20 cellular contexts compared by ENCODE assay signal in the genomic region with DNA sequence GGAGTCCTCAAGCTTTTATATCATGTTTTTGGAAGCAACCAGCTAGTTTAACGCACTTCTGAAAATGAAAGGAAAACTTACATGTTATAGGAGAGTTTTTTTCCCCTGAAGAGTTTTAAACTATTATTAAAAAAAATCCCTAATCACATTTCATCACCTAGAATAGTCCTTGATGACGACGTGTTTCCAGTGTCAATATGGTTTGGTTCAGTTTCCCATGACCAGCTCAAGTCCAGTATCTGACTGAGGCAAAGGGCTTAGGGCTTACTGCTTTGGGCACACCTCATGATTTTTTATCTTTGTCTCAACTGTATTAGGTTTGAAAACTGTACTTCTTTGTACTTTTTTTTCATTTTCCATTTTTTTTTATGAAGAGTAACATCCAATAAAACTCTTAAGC. TPM values are rescaled to one million over a fixed set of nuclear protein-coding genes. Genes with fewer than 3 reads are reported as not detected.
DNase-seq lines count a peak whose midpoint lies in the region; ATAC-seq, FAIRE-seq and TF ChIP-seq lines count a peak whose summit lies in the region.
"Had no signal": no experiment of that assay in that cellular context is flagged by ENCODE, and none has a peak within 500 bp of the region (broad histone marks: within the 10 kb centered on the region; RNA-seq: fewer than 3 reads in every experiment).

No MANE protein-coding gene starts in this region.

- TF ChIP-seq CTCF in Loucy (conservative IDR thresholded peaks at IDR 0.05; ENCODE audit: low read length), result no peak
- TF ChIP-seq CTCF in Peyer's patch (IDR thresholded peaks at IDR 0.05), result no peak
- no peak for TF ChIP-seq CTCF in neural progenitor cell (IDR thresholded peaks at IDR 0.05)
- TF ChIP-seq CTCF in lower lobe of right lung (IDR thresholded peaks at IDR 0.05), result no peak

- peaks cover 5% of the 10 kb centered on the region for H3K36me3 Mint-ChIP-seq in activated CD4-positive, alpha-beta T cell treated with anti-CD3 and anti-CD28 coated beads for 36 hours (ENCODE audit: low read depth)
- H3K36me3 Mint-ChIP-seq in neural progenitor cell, result peaks cover 4% of the 10 kb centered on the region

- peaks cover 46% of the 10 kb centered on the region for H3K4me1 ChIP-seq in Loucy (ENCODE audit: insufficient read depth, low read length, poor library complexity, severe bottlenecking)
- no peaks in the 10 kb centered on the region for H3K4me1 ChIP-seq in Peyer's patch
- peaks cover 11% of the 10 kb centered on the region for H3K4me1 ChIP-seq in neural progenitor cell
- peaks cover 6% of the 10 kb centered on the region for H3K4me1 ChIP-seq in lower lobe of right lung
- H3K4me1 ChIP-seq: colonic mucosa, SJCRH30 had no signal

- H3K27me3 ChIP-seq in Loucy (ENCODE audit: insufficient read depth, low read length, poor library complexity, severe bottlenecking), result no peaks in the 10 kb centered on the region
- H3K27me3 ChIP-seq in Peyer's patch, result no peaks in the 10 kb centered on the region
- no peaks in the 10 kb centered on the region for H3K27me3 ChIP-seq in neural progenitor cell
- no peaks in the 10 kb centered on the region for H3K27me3 ChIP-seq in lower lobe of right lung (ENCODE audit: low read depth)
- H3K27me3 ChIP-seq: colonic mucosa, SJCRH30 had no signal

- H3K9me2 ChIP-seq in Loucy (replicated peaks; ENCODE audit: low read depth, low read length), result no peaks in the 10 kb centered on the region

- H2AFZ ChIP-seq in Loucy (ENCODE audit: low read length) (no peak overlapping the region), neural progenitor cell (replicated peaks) (no peak overlapping the region)

- H3F3A ChIP-seq in Loucy (ENCODE audit: low read depth), result no peaks in the 10 kb centered on the region; the same call in 1 of the 2 replicates
- no peaks in the 10 kb centered on the region for H3F3A ChIP-seq in neural progenitor cell (ENCODE audit: low read depth)

- peak; percentile 42 for ATAC-seq in activated CD4-positive, alpha-beta T cell treated with anti-CD3 and anti-CD28 coated beads for 36 hours
- no peak for ATAC-seq in lower lobe of right lung

- H4K20me1 ChIP-seq in Loucy (ENCODE audit: insufficient read depth, low read length, poor library complexity, severe bottlenecking) (peaks cover 89% of the 10 kb centered on the region), neural progenitor cell (ENCODE audit: low read depth) (peaks cover under 1% of the 10 kb centered on the region)

- H3K4me1 Mint-ChIP-seq in activated CD4-positive, alpha-beta T cell treated with anti-CD3 and anti-CD28 coated beads for 36 hours, result peaks cover 57% of the 10 kb centered on the region
- no peaks in the 10 kb centered on the region for H3K4me1 Mint-ChIP-seq in neural progenitor cell

- no peaks in the 10 kb centered on the region for H3K9me3 ChIP-seq in Loucy (ENCODE audit: insufficient read depth, low read depth, low read length)
- H3K9me3 ChIP-seq in Peyer's patch, result no peaks in the 10 kb centered on the region
- no peaks in the 10 kb centered on the region for H3K9me3 ChIP-seq in neural progenitor cell (ENCODE audit: low read depth)
- no peaks in the 10 kb centered on the region for H3K9me3 ChIP-seq in lower lobe of right lung
- H3K9me3 ChIP-seq: colonic mucosa, SJCRH30 had no signal

- H3K4me3 ChIP-seq in Loucy (ENCODE audit: low read length, poor library complexity, severe bottlenecking) (no peak overlapping the region), Peyer's patch (no peak overlapping the region), neural progenitor cell (no peak overlapping the region), lower lobe of right lung (no peak overlapping the region)
- H3K4me3 ChIP-seq: colonic mucosa, SJCRH30 had no signal

- no peaks in the 10 kb centered on the region for H3K27me3 Mint-ChIP-seq in activated CD4-positive, alpha-beta T cell treated with anti-CD3 and anti-CD28 coated beads for 36 hours
- no peaks in the 10 kb centered on the region for H3K27me3 Mint-ChIP-seq in neural progenitor cell (ENCODE audit: insufficient read depth, low read depth)

- intact Hi-C loops in activated CD4-positive, alpha-beta T cell treated with anti-CD3 and anti-CD28 coated beads for 36 hours (cut with DNase I, micrococcal nuclease), result loop anchor here in 1 of 2 experiments (5.0 kb wide), 1 partner anchor 36 kb away; a partner anchor contains a TSS
- intact Hi-C loops in lower lobe of right lung (cut with DNase I), result no loop called here

- no peak overlapping the region for H3K27ac ChIP-seq in Peyer's patch
- H3K27ac ChIP-seq in neural progenitor cell, result no peak overlapping the region
- H3K27ac ChIP-seq in lower lobe of right lung, result no peak overlapping the region
- H3K27ac ChIP-seq: colonic mucosa, SJCRH30 had no signal

- H3K9ac ChIP-seq in Loucy (ENCODE audit: low read depth, low read length, poor library complexity, severe bottlenecking) (no peak overlapping the region), neural progenitor cell (no peak overlapping the region)

- CTCF ChIA-PET in activated CD4-positive, alpha-beta T cell treated with anti-CD3 and anti-CD28 coated beads for 36 hours (lab: Charles Lee), result interaction anchor here (0.8 to 1.4 kb wide), 4 partner anchors 12 to 60 kb away, joined by 3 to 9 read pairs (median 3); no protein-coding TSS in a partner anchor

- H3K9me3 Mint-ChIP-seq in activated CD4-positive, alpha-beta T cell treated with anti-CD3 and anti-CD28 coated beads for 36 hours (ENCODE audit: low read depth), result peaks cover 2% of the 10 kb centered on the region
- H3K9me3 Mint-ChIP-seq in neural progenitor cell, result peaks cover 8% of the 10 kb centered on the region

- peaks cover 99% of the 10 kb centered on the region for H3K79me2 ChIP-seq in Loucy (ENCODE audit: insufficient read depth, low read length)
- peaks cover 97% of the 10 kb centered on the region for H3K79me2 ChIP-seq in neural progenitor cell (ENCODE audit: low read depth)

- no peak overlapping the region for H3K4me3 Mint-ChIP-seq in activated CD4-positive, alpha-beta T cell treated with anti-CD3 and anti-CD28 coated beads for 36 hours
- H3K4me3 Mint-ChIP-seq in neural progenitor cell, result no peak overlapping the region

- H3K36me3 ChIP-seq in Loucy (ENCODE audit: insufficient read depth, low read length) (no peaks in the 10 kb centered on the region), Peyer's patch (no peaks in the 10 kb centered on the region), neural progenitor cell (no peaks in the 10 kb centered on the region), lower lobe of right lung (no peaks in the 10 kb centered on the region)
- H3K36me3 ChIP-seq: colonic mucosa had no signal

- FAIRE-seq in GM12892 (lab: Jason Lieb, UNC), result peak; percentile 76
- FAIRE-seq: H1, urothelium cell line had no signal

- POLR2A ChIA-PET in activated CD4-positive, alpha-beta T cell treated with anti-CD3 and anti-CD28 coated beads for 36 hours (lab: Charles Lee), result interaction anchor here (0.5 to 1.0 kb wide), 3 partner anchors 37 to 1507 kb away, joined by 3 to 4 read pairs (median 3); a partner anchor contains a TSS

- H3K4me2 ChIP-seq in Loucy (ENCODE audit: low read depth, low read length, poor library complexity, severe bottlenecking), result peak overlapping the region; percentile 30
- no peak overlapping the region for H3K4me2 ChIP-seq in neural progenitor cell

- no peak for TF ChIP-seq POLR2A in GM12892 (IDR thresholded peaks at IDR 0.05; ENCODE audit: low read depth, low read length)
- TF ChIP-seq POLR2A in Peyer's patch (IDR thresholded peaks at IDR 0.05), result no peak

- peak overlapping the region; percentile 37 for H3K27ac Mint-ChIP-seq in activated CD4-positive, alpha-beta T cell treated with anti-CD3 and anti-CD28 coated beads for 36 hours
- H3K27ac Mint-ChIP-seq in neural progenitor cell, result no peak overlapping the region

- no peak for DNase-seq in activated CD4-positive, alpha-beta T cell treated with anti-CD3 and anti-CD28 coated beads for 36 hours
- DNase-seq in activated CD4-positive, alpha-beta T cell treated with anti-CD3 and anti-CD28 coated beads, Interleukin-2, amount 50 U/mL, for 4 hours, result no peak
- DNase-seq in GM12892 (ENCODE audit: insufficient read length) (no peak), fibroblast of peridontal ligament (ENCODE audit: extremely low read depth) (peak; percentile 16), Peyer's patch (no peak), neural progenitor cell (ENCODE audit: low spot score) (no peak), lower lobe of right lung (no peak)
- DNase-seq: activated effector memory CD4-positive, alpha-beta T cell treated with anti-CD3 and anti-CD28 coated beads, Interleukin-2, amount 50 U/mL, for 16 hours; C1 segment of cervical spinal cord; colonic mucosa; glutamatergic neuron; mammary epithelial cell; NCI-H187 treated with DMSO at 0.1 percent for 48 hours; NCI-H510A treated with DMSO at 0.1 percent for 48 hours; SJCRH30; stimulated activated CD4-positive, alpha-beta T cell treated with anti-CD3 and anti-CD28 coated beads, Interleukin-12 subunit alpha, Interleukin-12 subunit beta, amount 100 ng/mL, for 4 hours; stimulated activated naive CD4-positive, alpha-beta T cell treated with Interleukin-2 at 50 U/mL for 16 hours had no signal

RNA-seq across cellular contexts. Expression of a gene that starts 36.1 kb away (rescaled TPM):
- total RNA-seq in activated CD4-positive, alpha-beta T cell treated with anti-CD3 and anti-CD28 coated beads for 36 hours, result 10 to 100 TPM; 61.3 to 69.7 TPM
- polyA plus RNA-seq in GM12892 (2012; ENCODE audit: missing spikeins), result 50.5 TPM
- total RNA-seq in Peyer's patch (10 to 100 TPM; 28.4 to 98.2 (median 37.8) TPM), neural progenitor cell (ENCODE audit: low replicate concordance) (60.7 and 94.7 TPM in 2 replicates), lower lobe of right lung (46.0 TPM)
